Comparison of ENCODE assay signal across 8 cellular contexts in genomic region chr2:40448476-40449079, GRCh38. TPM values are rescaled to one million over a fixed set of nuclear protein-coding genes. Genes with fewer than 3 reads are reported as not detected.
A peak's percentile ranks its signal among the peaks of the same experiment; 100 is the strongest.
DNase-seq lines count a peak whose midpoint lies in the region; ATAC-seq and TF ChIP-seq lines count a peak whose summit lies in the region.

No MANE protein-coding gene starts in this region.

- peaks cover 11% of the 10 kb centered on the region for H3K4me1 ChIP-seq in rectal smooth muscle tissue (ENCODE audit: control insufficient read depth, insufficient read depth, low read length)

- no peak overlapping the region for H3K4me3 ChIP-seq in AG04450 (ENCODE audit: low read depth, low read length)
- H3K4me3 ChIP-seq in rectal smooth muscle tissue (ENCODE audit: low read length): no peak overlapping the region

- no peaks in the 10 kb centered on the region; the same call in 1 of the 2 replicates for H3K9me3 ChIP-seq in AG04450 (ENCODE audit: control insufficient read depth, insufficient read depth, low read length)

- CTCF ChIA-PET in AG04450 (lab: Charles Lee): interaction anchor here (0.8 to 2.5 kb wide), 13 partner anchors 7 to 537 kb away, joined by 3 to 19 read pairs (median 4); no protein-coding TSS in a partner anchor

- DNase-seq in AG04450 (ENCODE audit: low read depth, low spot score) (no peak), NCI-H345 treated with DMSO at 0.1 percent for 48 hours (lab: John Stamatoyannopoulos, UW; ENCODE audit: unreplicated experiment) (peak; percentile 41), dedifferentiated amniotic fluid mesenchymal stem cell (ENCODE audit: extremely low spot score) (peak; percentile 31)
- no peak for DNase-seq in activated naive CD4-positive, alpha-beta T cell treated with Interleukin-2 at 50 U/mL for 16 hours

- POLR2A ChIA-PET in AG04450 (lab: Yijun Ruan, JAX): interaction anchor here (0.7 kb wide), 1 partner anchor 117 kb away, joined by 4 read pairs; no protein-coding TSS in a partner anchor

- no peak overlapping the region for H3K9ac ChIP-seq in rectal smooth muscle tissue (ENCODE audit: low read length)

- peak; percentile 67 for TF ChIP-seq CTCF in AG04450 (IDR thresholded peaks at IDR 0.05; ENCODE audit: low read depth, low read length)

- no peaks in the 10 kb centered on the region for H3K36me3 ChIP-seq in rectal smooth muscle tissue (ENCODE audit: control insufficient read depth, insufficient read depth, low read length)

- H3K27ac ChIP-seq in AG04450 (ENCODE audit: low read depth, low read length) (no peak overlapping the region), rectal smooth muscle tissue (ENCODE audit: low read depth, low read length) (peak overlapping the region; percentile 63)

- ATAC-seq in GM18907 (IDR thresholded peaks at IDR 0.05; ENCODE audit: unreplicated experiment): peak; percentile 44
- no peak for ATAC-seq in GM18858 (IDR thresholded peaks at IDR 0.05; ENCODE audit: unreplicated experiment)
- no peak for ATAC-seq in HG02642 (IDR thresholded peaks at IDR 0.05; ENCODE audit: poor library complexity, unreplicated experiment)

- no peaks in the 10 kb centered on the region for H3K27me3 ChIP-seq in AG04450 (ENCODE audit: control insufficient read depth, insufficient read depth, low read length)
- no peaks in the 10 kb centered on the region for H3K27me3 ChIP-seq in rectal smooth muscle tissue (ENCODE audit: control insufficient read depth, insufficient read depth, low read length)

RNA-seq across cellular contexts. Expression of gene SLC8A1, which starts 3.3 kb away (rescaled TPM):
- 15.8 and 19.3 TPM in 2 replicates for polyA plus RNA-seq in AG04450 (2011; rRNA removed)
- 94.5 and 130 TPM in 2 replicates for polyA minus RNA-seq in AG04450 (2011; rRNA and poly(A)+ RNA removed)

Comparison
In these comparisons a context has a peak if more than half of its experiments do, and no peak if none do; other contexts are left out.
1. DNase-seq: peak in NCI-H345 treated with DMSO at 0.1 percent for 48 hours (single experiment) and dedifferentiated amniotic fluid mesenchymal stem cell (single experiment); none in AG04450 (single experiment) and activated naive CD4-positive, alpha-beta T cell treated with Interleukin-2 at 50 U/mL for 16 hours (single experiment).